ENCODE assay signal across 9 cellular contexts in genomic region chr6:117050301-117050700, GRCh38.
"Had no signal": no experiment of that assay in that cellular context is flagged by ENCODE, and none has a peak within 500 bp of the region (broad histone marks: within the 10 kb centered on the region; RNA-seq: fewer than 3 reads in every experiment).

No MANE protein-coding gene starts in this region.

- H3K36me3 ChIP-seq: HAP-1 had no signal

- DNase-seq: GM23248, GOT3, H7, HFFc6, IMR-90, KG1 had no signal

- H3K4me3 ChIP-seq: GM23248, HAP-1, K562 had no signal

- H3K9me3 ChIP-seq: HAP-1 had no signal

- ATAC-seq: HCT116, K562 had no signal
